1 cellular context compared by ENCODE assay signal in genomic region chr5:140855772-140856674, GRCh38.
TF ChIP-seq lines count a peak whose summit lies in the region.

TSS of gene PCDHA10 (plus strand) at chr5:140855897. CDS start at chr5:140856049, 152 bp downstream.

TF ChIP-seq in HepG2, 621 proteins besides CTCF, POLR2A, EP300 and RAD21:
- TF ChIP-seq MAFK (conservative IDR thresholded peaks at IDR 0.05 in 1 of 2, IDR thresholded peaks at IDR 0.05 in 1 of 2; ENCODE audit: low read length in 2 of 2), result peak in 1 of 2 experiments; percentile 31; a peak in 2 of 4 replicates
- no peak for TF ChIP-seq ZNF12 (CRISPR knock-in tag; IDR thresholded peaks at IDR 0.05)
- TF ChIP-seq STAG1 (CRISPR knock-in tag; IDR thresholded peaks at IDR 0.05), result peak; percentile 46
